10 cellular contexts compared by ENCODE assay signal in genomic region chr14:44912041-44912869, GRCh38. TPM values are rescaled to one million over a fixed set of nuclear protein-coding genes. Genes with fewer than 3 reads are reported as not detected.
DNase-seq lines count a peak whose midpoint lies in the region; TF ChIP-seq lines count a peak whose summit lies in the region.
"Had no signal": no experiment of that assay in that cellular context is flagged by ENCODE, and none has a peak within 500 bp of the region (broad histone marks: within the 10 kb centered on the region; RNA-seq: fewer than 3 reads in every experiment).

No MANE protein-coding gene starts in this region.

- peaks cover 9% of the 10 kb centered on the region for H3K4me1 ChIP-seq in HUES64 (ENCODE audit: insufficient read depth, low read length)
- peaks cover 3% of the 10 kb centered on the region for H3K4me1 ChIP-seq in neuron (ENCODE audit: insufficient read depth, low read length)

- no peak overlapping the region for H3K9ac ChIP-seq in HUES64 (ENCODE audit: low read depth, low read length)

- TF ChIP-seq CTCF in epithelial cell of esophagus (IDR thresholded peaks at IDR 0.05; ENCODE audit: insufficient read depth, low read depth, low read length, missing control alignments), result no peak

- 65% methylated on average over 69 of the region's 69 CpGs for WGBS in HUES64

- no peak overlapping the region for H3K27ac ChIP-seq in HUES64 (ENCODE audit: low read depth, low read length)

- H3K36me3 ChIP-seq in HUES64 (ENCODE audit: insufficient read depth, low read length) (no peaks in the 10 kb centered on the region), neuron (ENCODE audit: insufficient read depth, low read length) (no peaks in the 10 kb centered on the region)

- H3K27me3 ChIP-seq in HUES64 (ENCODE audit: insufficient read depth, low read length) (peaks cover 14% of the 10 kb centered on the region), neuron (ENCODE audit: insufficient read depth, low read length) (no peaks in the 10 kb centered on the region)

- H3K9me3 ChIP-seq in HUES64 (ENCODE audit: insufficient read depth, low read depth, low read length), result no peaks in the 10 kb centered on the region
- no peaks in the 10 kb centered on the region for H3K9me3 ChIP-seq in neuron (ENCODE audit: low read length)

- DNase-seq in ACHN (peak; percentile 65), epithelial cell of esophagus (ENCODE audit: low read depth) (no peak), HCEC 1CT (no peak), NCI-H524 treated with DMSO at 0.1 percent for 48 hours (lab: John Stamatoyannopoulos, UW) (no peak), G401 (ENCODE audit: low spot score) (no peak), NCI-H2107 (lab: John Stamatoyannopoulos, UW) (no peak)
- DNase-seq: activated naive CD4-positive, alpha-beta T cell treated with Interleukin-2 at 50 U/mL for 16 hours had no signal

- H3K4me3 ChIP-seq in HUES64 (ENCODE audit: low read length) (peak overlapping the region; percentile 32), epithelial cell of esophagus (ENCODE audit: low read length) (peak overlapping the region; percentile 25), neuron (ENCODE audit: low read length) (no peak overlapping the region)
- H3K4me3 ChIP-seq: K562 had no signal

- peak overlapping the region; percentile 7 for H2AFZ ChIP-seq in neuron (ENCODE audit: low read depth, low read length)

- in situ Hi-C loops in ACHN (cut with HindIII; ENCODE audit: low pct_ligation_motif_present, low pct_unique_long_range_greater_than_20kb, low sequenced_read_pairs) (no loop called here), G401 (cut with HindIII; ENCODE audit: low sequenced_read_pairs) (no loop called here)

RNA-seq across cellular contexts. Expression of gene KLHL28, which starts 49.5 kb away (rescaled TPM):
- polyA plus RNA-seq in HUES64 (2013, experiment 1 of 2), result 5.2 TPM
- polyA plus RNA-seq in HUES64 (2013, experiment 2 of 2), result 5.5 TPM
- total RNA-seq in G401 (2014; rRNA removed; shearing (Covaris generic)), result 0.68 and 2.7 TPM in 2 replicates

RNA-seq across cellular contexts. Expression of gene TOGARAM1, which starts 49.7 kb away (rescaled TPM):
- polyA plus RNA-seq in HUES64 (2013, experiment 1 of 2), result 5.2 TPM
- polyA plus RNA-seq in HUES64 (2013, experiment 2 of 2), result 5.3 TPM
- 4.4 and 6.8 TPM in 2 replicates for total RNA-seq in G401 (2014; rRNA removed; shearing (Covaris generic))
